22 cellular contexts compared by ENCODE assay signal in the genomic region with DNA sequence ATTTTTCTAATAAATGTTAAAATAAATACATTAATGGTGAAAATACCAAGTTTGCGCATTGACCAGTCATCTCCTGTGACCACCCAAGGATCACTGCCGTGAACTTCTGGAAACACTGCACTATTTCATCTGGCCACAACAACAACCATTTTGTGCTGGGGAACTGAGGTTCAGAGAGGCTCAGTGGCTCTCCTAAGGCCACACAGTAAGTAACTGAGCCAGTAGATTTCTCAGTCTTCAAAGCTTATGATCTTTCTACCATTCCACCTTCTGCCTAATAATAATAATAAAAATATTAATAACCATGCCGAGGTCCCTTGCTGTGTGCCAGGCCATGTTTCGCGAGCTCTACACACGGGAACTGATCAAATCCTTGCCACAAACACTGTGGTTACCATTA.
DNase-seq lines count a peak whose midpoint lies in the region; ATAC-seq, FAIRE-seq and TF ChIP-seq lines count a peak whose summit lies in the region.
"Had no signal": no experiment of that assay in that cellular context is flagged by ENCODE, and none has a peak within 500 bp of the region (broad histone marks: within the 10 kb centered on the region; RNA-seq: fewer than 3 reads in every experiment).

No MANE protein-coding gene starts in this region.

- H3K27ac Mint-ChIP-seq in stimulated activated naive CD8-positive, alpha-beta T cell treated with anti-CD3 and anti-CD28 coated beads, Interleukin-15, amount 100 ng/mL, for 72 hours, result no peak overlapping the region
- H3K27ac Mint-ChIP-seq in activated CD8-positive, alpha-beta T cell treated with anti-CD3 and anti-CD28 coated beads, Interleukin-2, amount 10 ng/mL, durations not matched to agents 7 days and 5 days, result no peak overlapping the region
- H3K27ac Mint-ChIP-seq: CD4-positive, alpha-beta memory T cell; HFFc6 had no signal

- TF ChIP-seq CTCF in A549 (IDR thresholded peaks at IDR 0.05) (no peak), HEK293 (tag by site-specific recombination; IDR thresholded peaks at IDR 0.05) (no peak), sigmoid colon (IDR thresholded peaks at IDR 0.05) (no peak)

- FAIRE-seq in A549 (lab: Jason Lieb, UNC), result no peak
- FAIRE-seq: GM12891, GM18507, H1 had no signal

- TF ChIP-seq EP300 in A549 (IDR thresholded peaks at IDR 0.05) (no peak), sigmoid colon (IDR thresholded peaks at IDR 0.05) (no peak)

- H3K9me3 ChIP-seq in A549 (no peaks in the 10 kb centered on the region), HEK293 (ENCODE audit: control insufficient read depth, insufficient read depth, low read depth, low read length) (no peaks in the 10 kb centered on the region), sigmoid colon (no peaks in the 10 kb centered on the region)

- no peaks in the 10 kb centered on the region for H3K36me3 ChIP-seq in HEK293 (ENCODE audit: control insufficient read depth in 2 of 2, insufficient read depth in 1 of 2, low read length in 2 of 2)
- H3K36me3 ChIP-seq in sigmoid colon, result no peaks in the 10 kb centered on the region

- no peak overlapping the region for H3K4me3 Mint-ChIP-seq in stimulated activated naive CD8-positive, alpha-beta T cell treated with anti-CD3 and anti-CD28 coated beads, Interleukin-15, amount 100 ng/mL, for 72 hours
- H3K4me3 Mint-ChIP-seq in activated CD8-positive, alpha-beta T cell treated with anti-CD3 and anti-CD28 coated beads, Interleukin-2, amount 10 ng/mL, durations not matched to agents 7 days and 5 days, result no peak overlapping the region
- H3K4me3 Mint-ChIP-seq: CD4-positive, alpha-beta memory T cell; HFFc6 had no signal

- no peak overlapping the region for H3K4me3 ChIP-seq in A549
- H3K4me3 ChIP-seq in HEK293 (ENCODE audit: low read depth, low read length), result no peak overlapping the region
- no peak overlapping the region for H3K4me3 ChIP-seq in sigmoid colon
- H3K4me3 ChIP-seq: GM23248 had no signal

- WGBS in A549 (ENCODE audit: missing lambda C conversion rate), result 51% methylated on average over 6 of the region's 6 CpGs
- WGBS in sigmoid colon, 2 donors, result 82 to 89% methylated on average over 6 of the region's 6 CpGs

- H3K27me3 Mint-ChIP-seq in stimulated activated naive CD8-positive, alpha-beta T cell treated with anti-CD3 and anti-CD28 coated beads, Interleukin-15, amount 100 ng/mL, for 72 hours, result peaks cover 25% of the 10 kb centered on the region
- H3K27me3 Mint-ChIP-seq in activated CD8-positive, alpha-beta T cell treated with anti-CD3 and anti-CD28 coated beads, Interleukin-2, amount 10 ng/mL, durations not matched to agents 7 days and 5 days (ENCODE audit: low read depth), result peaks cover 8% of the 10 kb centered on the region

- H3K4me1 ChIP-seq in A549, result no peaks in the 10 kb centered on the region
- H3K4me1 ChIP-seq in HEK293 (ENCODE audit: control insufficient read depth, insufficient read depth, low read length), result no peaks in the 10 kb centered on the region
- peaks cover 0 to 16% (median 10%) of the 10 kb centered on the region in 4 donors for H3K4me1 ChIP-seq in sigmoid colon

- POLR2A ChIA-PET in A549 (lab: Yijun Ruan, JAX) (no interaction called here), HEK293 (lab: Yijun Ruan, JAX) (no interaction called here)
- POLR2A ChIA-PET in activated CD8-positive, alpha-beta T cell treated with anti-CD3 and anti-CD28 coated beads, Interleukin-2, amount 10 ng/mL, durations not matched to agents 7 days and 5 days (lab: Charles Lee), result no interaction called here

- no peaks in the 10 kb centered on the region for H3K4me1 Mint-ChIP-seq in stimulated activated naive CD8-positive, alpha-beta T cell treated with anti-CD3 and anti-CD28 coated beads, Interleukin-15, amount 100 ng/mL, for 72 hours
- peaks cover 2% of the 10 kb centered on the region for H3K4me1 Mint-ChIP-seq in activated CD8-positive, alpha-beta T cell treated with anti-CD3 and anti-CD28 coated beads, Interleukin-2, amount 10 ng/mL, durations not matched to agents 7 days and 5 days (ENCODE audit: low read depth)
- H3K4me1 Mint-ChIP-seq: CD4-positive, alpha-beta memory T cell had no signal

- TF ChIP-seq POLR2A in A549 (IDR thresholded peaks at IDR 0.05; ENCODE audit: low read length) (no peak), sigmoid colon (IDR thresholded peaks at IDR 0.05) (no peak)

- intact Hi-C loops in sigmoid colon (cut with DNase I), result no loop called here

- TF ChIP-seq RAD21 in A549 (conservative IDR thresholded peaks at IDR 0.05 in 1 of 2, IDR thresholded peaks at IDR 0.05 in 1 of 2), result no peak

- no peak for ATAC-seq in A549
- ATAC-seq in stimulated activated naive CD8-positive, alpha-beta T cell treated with anti-CD3 and anti-CD28 coated beads, Interleukin-15, amount 100 ng/mL, for 72 hours, result no peak
- ATAC-seq in activated CD8-positive, alpha-beta T cell treated with anti-CD3 and anti-CD28 coated beads, Interleukin-2, amount 10 ng/mL, durations not matched to agents 7 days and 5 days, result no peak
- ATAC-seq: HCT116 had no signal

- no peaks in the 10 kb centered on the region for H3K36me3 Mint-ChIP-seq in activated CD8-positive, alpha-beta T cell treated with anti-CD3 and anti-CD28 coated beads, Interleukin-2, amount 10 ng/mL, durations not matched to agents 7 days and 5 days (ENCODE audit: low read depth)
- H3K36me3 Mint-ChIP-seq: CD4-positive, alpha-beta memory T cell had no signal

- H3K27me3 ChIP-seq in sigmoid colon, result no peaks in the 10 kb centered on the region

- CTCF ChIA-PET in A549 (lab: Yijun Ruan, JAX), result interaction anchor here (1.5 to 3.9 kb wide), 2 partner anchors 8 to 436 kb away, joined by 11 to 23 read pairs; no protein-coding TSS in a partner anchor
- CTCF ChIA-PET in HEK293 (lab: Yijun Ruan, JAX), result interaction anchor here (1.0 to 1.4 kb wide), 2 partner anchors 8 to 437 kb away, joined by 3 to 6 read pairs; no protein-coding TSS in a partner anchor
- CTCF ChIA-PET in activated CD8-positive, alpha-beta T cell treated with anti-CD3 and anti-CD28 coated beads, Interleukin-2, amount 10 ng/mL, durations not matched to agents 7 days and 5 days (lab: Charles Lee), result no interaction called here

- H3K27ac ChIP-seq in A549, result no peak overlapping the region
- H3K27ac ChIP-seq in HEK293 (ENCODE audit: extremely low read depth, low read depth, low read length), result no peak overlapping the region
- no peak overlapping the region for H3K27ac ChIP-seq in sigmoid colon
- H3K27ac ChIP-seq: GM23248 had no signal

- no peak overlapping the region for H3K4me2 ChIP-seq in A549

- DNase-seq in A549 (ENCODE audit: low read depth in 1 of 2, low spot score in 1 of 2) (no peak), mesenteric fat pad (ENCODE audit: low spot score) (peak; percentile 5), sigmoid colon (peak; percentile 4)
- no peak for DNase-seq in stimulated activated naive CD8-positive, alpha-beta T cell treated with anti-CD3 and anti-CD28 coated beads, Interleukin-15, amount 100 ng/mL, for 72 hours
- no peak for DNase-seq in activated CD8-positive, alpha-beta T cell treated with anti-CD3 and anti-CD28 coated beads, Interleukin-2, amount 10 ng/mL, durations not matched to agents 7 days and 5 days
- DNase-seq in stimulated activated CD4-positive, alpha-beta T cell treated with anti-CD3 and anti-CD28 coated beads, Interleukin-4, amount 100 ng/mL, for 24 hours, result no peak
- DNase-seq: 8988T; C1 segment of cervical spinal cord; Calu3; CD4-positive, alpha-beta memory T cell; COR-L47; DMS53; DMS79 treated with DMSO at 0.1 percent for 48 hours; GF-D8; GM23248; H7; HFFc6 had no signal

- no peaks in the 10 kb centered on the region for H3K9me3 Mint-ChIP-seq in stimulated activated naive CD8-positive, alpha-beta T cell treated with anti-CD3 and anti-CD28 coated beads, Interleukin-15, amount 100 ng/mL, for 72 hours
- H3K9me3 Mint-ChIP-seq in activated CD8-positive, alpha-beta T cell treated with anti-CD3 and anti-CD28 coated beads, Interleukin-2, amount 10 ng/mL, durations not matched to agents 7 days and 5 days (ENCODE audit: insufficient read depth), result no peaks in the 10 kb centered on the region
- H3K9me3 Mint-ChIP-seq: CD4-positive, alpha-beta memory T cell; HFFc6 had no signal

TF ChIP-seq in A549, 52 proteins besides CTCF, POLR2A, EP300 and RAD21:
- TF ChIP-seq, protein P1, sequence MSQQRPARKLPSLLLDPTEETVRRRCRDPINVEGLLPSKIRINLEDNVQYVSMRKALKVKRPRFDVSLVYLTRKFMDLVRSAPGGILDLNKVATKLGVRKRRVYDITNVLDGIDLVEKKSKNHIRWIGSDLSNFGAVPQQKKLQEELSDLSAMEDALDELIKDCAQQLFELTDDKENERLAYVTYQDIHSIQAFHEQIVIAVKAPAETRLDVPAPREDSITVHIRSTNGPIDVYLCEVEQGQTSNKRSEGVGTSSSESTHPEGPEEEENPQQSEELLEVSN (IDR thresholded peaks at IDR 0.05; ENCODE audit: borderline replicate concordance, low read depth), result no peak
- TF ChIP-seq FOSB (CRISPR knock-in tag; IDR thresholded peaks at IDR 0.05) (no peak), ZFP36 (IDR thresholded peaks at IDR 0.05; ENCODE audit: borderline replicate concordance, partially characterized antibody) (peak; percentile 30), MAFK (IDR thresholded peaks at IDR 0.05; ENCODE audit: partially characterized antibody) (no peak)

TF ChIP-seq in HEK293, 187 proteins besides CTCF, POLR2A, EP300 and RAD21:
- TF ChIP-seq ZNF341 (tag by site-specific recombination; IDR thresholded peaks at IDR 0.05; ENCODE audit: low read depth) (no peak), ZNF768 (tag by site-specific recombination; IDR thresholded peaks at IDR 0.05) (peak; percentile 61; the same call in 1 of the 2 replicates)

Comparison
In these comparisons a context has a peak if more than half of its experiments do, and no peak if none do; other contexts are left out.
1. DNase-seq: peak in mesenteric fat pad (single experiment) and sigmoid colon (single experiment); none in A549 (0 of 2), stimulated activated naive CD8-positive, alpha-beta T cell treated with anti-CD3 and anti-CD28 coated beads, Interleukin-15, amount 100 ng/mL, for 72 hours (0 of 2), activated CD8-positive, alpha-beta T cell treated with anti-CD3 and anti-CD28 coated beads, Interleukin-2, amount 10 ng/mL, durations not matched to agents 7 days and 5 days (single experiment) and stimulated activated CD4-positive, alpha-beta T cell treated with anti-CD3 and anti-CD28 coated beads, Interleukin-4, amount 100 ng/mL, for 24 hours (single experiment).